1 cellular context compared by ENCODE assay signal in genomic region chr3:52724511-52724910, GRCh38.
TF ChIP-seq lines count a peak whose summit lies in the region.

No MANE protein-coding gene starts in this region.

TF ChIP-seq in HepG2, 621 proteins besides CTCF, POLR2A, EP300 and RAD21 (continued from another document):
- no peak for TF ChIP-seq ZBTB44 (CRISPR knock-in tag; IDR thresholded peaks at IDR 0.05)
- TF ChIP-seq ATAD3A (CRISPR knock-in tag; IDR thresholded peaks at IDR 0.05) = no peak
- no peak for TF ChIP-seq ZNF597 (CRISPR knock-in tag; IDR thresholded peaks at IDR 0.05)
- TF ChIP-seq ZNF44 (CRISPR knock-in tag; IDR thresholded peaks at IDR 0.05) = no peak
- TF ChIP-seq ZNF530 (CRISPR knock-in tag; IDR thresholded peaks at IDR 0.05; ENCODE audit: low read depth) = no peak
- TF ChIP-seq, protein P1, sequence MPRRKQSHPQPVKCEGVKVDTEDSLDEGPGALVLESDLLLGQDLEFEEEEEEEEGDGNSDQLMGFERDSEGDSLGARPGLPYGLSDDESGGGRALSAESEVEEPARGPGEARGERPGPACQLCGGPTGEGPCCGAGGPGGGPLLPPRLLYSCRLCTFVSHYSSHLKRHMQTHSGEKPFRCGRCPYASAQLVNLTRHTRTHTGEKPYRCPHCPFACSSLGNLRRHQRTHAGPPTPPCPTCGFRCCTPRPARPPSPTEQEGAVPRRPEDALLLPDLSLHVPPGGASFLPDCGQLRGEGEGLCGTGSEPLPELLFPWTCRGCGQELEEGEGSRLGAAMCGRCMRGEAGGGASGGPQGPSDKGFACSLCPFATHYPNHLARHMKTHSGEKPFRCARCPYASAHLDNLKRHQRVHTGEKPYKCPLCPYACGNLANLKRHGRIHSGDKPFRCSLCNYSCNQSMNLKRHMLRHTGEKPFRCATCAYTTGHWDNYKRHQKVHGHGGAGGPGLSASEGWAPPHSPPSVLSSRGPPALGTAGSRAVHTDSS (CRISPR knock-in tag; conservative IDR thresholded peaks at IDR 0.05) = no peak
- no peak for TF ChIP-seq ZBTB43 (CRISPR knock-in tag; conservative IDR thresholded peaks at IDR 0.05)
- 0 out of 2 replicates have a peak, but pooled peaks have one; percentile 31 for TF ChIP-seq RCOR2 (CRISPR knock-in tag; IDR thresholded peaks at IDR 0.05)
- TF ChIP-seq ASH2L (IDR thresholded peaks at IDR 0.05; ENCODE audit: insufficient read length, low read depth, low read length) = no peak
- no peak for TF ChIP-seq TBL1XR1 (IDR thresholded peaks at IDR 0.05; ENCODE audit: borderline replicate concordance, low read length, partially characterized antibody)
- no peak for TF ChIP-seq ZNF615 (CRISPR knock-in tag; IDR thresholded peaks at IDR 0.05; ENCODE audit: borderline replicate concordance)
- TF ChIP-seq RORA (CRISPR knock-in tag; IDR thresholded peaks at IDR 0.05) = no peak
- TF ChIP-seq SOX5 (CRISPR knock-in tag; IDR thresholded peaks at IDR 0.05; ENCODE audit: borderline replicate concordance) = peak; percentile 17; the same call in 1 of the 2 replicates
- TF ChIP-seq, protein P2, sequence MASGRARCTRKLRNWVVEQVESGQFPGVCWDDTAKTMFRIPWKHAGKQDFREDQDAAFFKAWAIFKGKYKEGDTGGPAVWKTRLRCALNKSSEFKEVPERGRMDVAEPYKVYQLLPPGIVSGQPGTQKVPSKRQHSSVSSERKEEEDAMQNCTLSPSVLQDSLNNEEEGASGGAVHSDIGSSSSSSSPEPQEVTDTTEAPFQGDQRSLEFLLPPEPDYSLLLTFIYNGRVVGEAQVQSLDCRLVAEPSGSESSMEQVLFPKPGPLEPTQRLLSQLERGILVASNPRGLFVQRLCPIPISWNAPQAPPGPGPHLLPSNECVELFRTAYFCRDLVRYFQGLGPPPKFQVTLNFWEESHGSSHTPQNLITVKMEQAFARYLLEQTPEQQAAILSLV (CRISPR knock-in tag; IDR thresholded peaks at IDR 0.05; ENCODE audit: borderline replicate concordance) = no peak
